In the genomic region with DNA sequence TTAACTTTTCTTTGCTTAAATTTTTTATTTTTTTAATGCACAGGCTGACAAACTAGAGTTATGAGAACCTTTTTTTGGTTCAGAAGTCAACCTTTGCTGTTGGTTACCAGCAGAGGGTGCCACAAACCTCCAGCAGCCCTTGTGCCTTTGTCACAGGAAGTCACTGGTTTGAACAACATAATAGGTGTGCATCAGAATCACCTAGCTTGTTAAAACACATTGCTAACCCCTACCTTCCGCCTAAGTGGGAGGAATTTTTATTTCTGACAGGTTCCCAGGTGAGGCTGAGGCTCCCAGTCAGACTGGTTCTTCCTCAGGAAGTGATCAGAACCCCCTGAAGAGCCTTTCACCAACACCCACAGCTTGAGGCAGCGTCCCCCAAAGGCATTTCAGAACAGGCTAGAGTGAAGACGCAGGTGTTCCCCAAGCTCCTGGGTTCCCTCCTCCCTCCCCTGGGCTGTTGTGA, we compare ENCODE assay signal across 1 cellular context.
TF ChIP-seq lines count a peak whose summit lies in the region.

No MANE protein-coding gene starts in this region.

TF ChIP-seq in HepG2, 621 proteins besides CTCF, POLR2A, EP300 and RAD21:
- TF ChIP-seq SKI (IDR thresholded peaks at IDR 0.05; ENCODE audit: partially characterized antibody) (no peak), SAP130 (CRISPR knock-in tag; IDR thresholded peaks at IDR 0.05; ENCODE audit: low read depth) (peak; percentile 18; the same call in 1 of the 2 replicates), XRCC5 (optimal IDR thresholded peaks at IDR 0.05; ENCODE audit: low read length) (peak; percentile 17), ZNF550 (CRISPR knock-in tag; IDR thresholded peaks at IDR 0.05; ENCODE audit: borderline replicate concordance) (no peak), STAG1 (CRISPR knock-in tag; IDR thresholded peaks at IDR 0.05) (peak; percentile 71), ZBTB7B (CRISPR knock-in tag; IDR thresholded peaks at IDR 0.05) (no peak), ZNF10 (CRISPR knock-in tag; IDR thresholded peaks at IDR 0.05; ENCODE audit: borderline replicate concordance, low read depth) (no peak), ETV5 (CRISPR knock-in tag; IDR thresholded peaks at IDR 0.05; ENCODE audit: borderline replicate concordance) (0 out of 2 replicates have a peak, but pooled peaks have one; percentile 9), ZNF326 (CRISPR knock-in tag; IDR thresholded peaks at IDR 0.05; ENCODE audit: borderline replicate concordance) (no peak), ISL2 (CRISPR knock-in tag; IDR thresholded peaks at IDR 0.05) (0 out of 2 replicates have a peak, but pooled peaks have one; percentile 25), PCBP1 (IDR thresholded peaks at IDR 0.05; ENCODE audit: borderline replicate concordance, low read depth, low read length) (no peak), ZNF335 (CRISPR knock-in tag; IDR thresholded peaks at IDR 0.05) (peak; percentile 70; the same call in 1 of the 2 replicates), HHEX (CRISPR knock-in tag; IDR thresholded peaks at IDR 0.05) (no peak), HDAC2 (CRISPR knock-in tag; IDR thresholded peaks at IDR 0.05) (peak; percentile 31; the same call in 1 of the 2 replicates), MTA1 (CRISPR knock-in tag; IDR thresholded peaks at IDR 0.05; ENCODE audit: borderline replicate concordance) (no peak), PHF8 (CRISPR knock-in tag; IDR thresholded peaks at IDR 0.05) (no peak), ZNF549 (CRISPR knock-in tag; IDR thresholded peaks at IDR 0.05) (no peak), ZNF784 (CRISPR knock-in tag; IDR thresholded peaks at IDR 0.05; ENCODE audit: borderline replicate concordance) (no peak), KDM2A (CRISPR knock-in tag; IDR thresholded peaks at IDR 0.05; ENCODE audit: borderline replicate concordance, low read depth) (no peak), SMC3 (IDR thresholded peaks at IDR 0.05; ENCODE audit: low read length) (peak; percentile 86), REL (CRISPR knock-in tag; conservative IDR thresholded peaks at IDR 0.05) (no peak), GATAD2A (CRISPR knock-in tag; IDR thresholded peaks at IDR 0.05) (peak; percentile 39; the same call in 1 of the 2 replicates), ZNF75D (CRISPR knock-in tag; IDR thresholded peaks at IDR 0.05; ENCODE audit: borderline replicate concordance) (no peak), GABPA (IDR thresholded peaks at IDR 0.05; ENCODE audit: low read depth, low read length) (no peak), GABPA (CRISPR knock-in tag; IDR thresholded peaks at IDR 0.05; ENCODE audit: low read depth) (0 out of 2 replicates have a peak, but pooled peaks have one; percentile 20), HMGA1 (CRISPR knock-in tag; conservative IDR thresholded peaks at IDR 0.05) (no peak), ZNF3 (CRISPR knock-in tag; IDR thresholded peaks at IDR 0.05) (no peak), PRPF4 (IDR thresholded peaks at IDR 0.05; ENCODE audit: low read depth, low read length, poor library complexity, severe bottlenecking) (no peak)
- TF ChIP-seq, protein P1, sequence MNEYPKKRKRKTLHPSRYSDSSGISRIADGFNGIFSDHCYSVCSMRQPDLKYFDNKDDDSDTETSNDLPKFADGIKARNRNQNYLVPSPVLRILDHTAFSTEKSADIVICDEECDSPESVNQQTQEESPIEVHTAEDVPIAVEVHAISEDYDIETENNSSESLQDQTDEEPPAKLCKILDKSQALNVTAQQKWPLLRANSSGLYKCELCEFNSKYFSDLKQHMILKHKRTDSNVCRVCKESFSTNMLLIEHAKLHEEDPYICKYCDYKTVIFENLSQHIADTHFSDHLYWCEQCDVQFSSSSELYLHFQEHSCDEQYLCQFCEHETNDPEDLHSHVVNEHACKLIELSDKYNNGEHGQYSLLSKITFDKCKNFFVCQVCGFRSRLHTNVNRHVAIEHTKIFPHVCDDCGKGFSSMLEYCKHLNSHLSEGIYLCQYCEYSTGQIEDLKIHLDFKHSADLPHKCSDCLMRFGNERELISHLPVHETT (CRISPR knock-in tag; conservative IDR thresholded peaks at IDR 0.05): no peak
- TF ChIP-seq, protein P2, sequence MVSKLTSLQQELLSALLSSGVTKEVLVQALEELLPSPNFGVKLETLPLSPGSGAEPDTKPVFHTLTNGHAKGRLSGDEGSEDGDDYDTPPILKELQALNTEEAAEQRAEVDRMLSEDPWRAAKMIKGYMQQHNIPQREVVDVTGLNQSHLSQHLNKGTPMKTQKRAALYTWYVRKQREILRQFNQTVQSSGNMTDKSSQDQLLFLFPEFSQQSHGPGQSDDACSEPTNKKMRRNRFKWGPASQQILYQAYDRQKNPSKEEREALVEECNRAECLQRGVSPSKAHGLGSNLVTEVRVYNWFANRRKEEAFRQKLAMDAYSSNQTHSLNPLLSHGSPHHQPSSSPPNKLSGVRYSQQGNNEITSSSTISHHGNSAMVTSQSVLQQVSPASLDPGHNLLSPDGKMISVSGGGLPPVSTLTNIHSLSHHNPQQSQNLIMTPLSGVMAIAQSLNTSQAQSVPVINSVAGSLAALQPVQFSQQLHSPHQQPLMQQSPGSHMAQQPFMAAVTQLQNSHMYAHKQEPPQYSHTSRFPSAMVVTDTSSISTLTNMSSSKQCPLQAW (CRISPR knock-in tag; IDR thresholded peaks at IDR 0.05): 0 out of 2 replicates have a peak, but pooled peaks have one; percentile 23
